15 cellular contexts compared by ENCODE assay signal in genomic region chr10:85611746-85612377, GRCh38.
DNase-seq lines count a peak whose midpoint lies in the region; ATAC-seq lines count a peak whose summit lies in the region.
"Had no signal": no experiment of that assay in that cellular context is flagged by ENCODE, and none has a peak within 500 bp of the region (broad histone marks: within the 10 kb centered on the region; RNA-seq: fewer than 3 reads in every experiment).

No MANE protein-coding gene starts in this region.

- CTCF ChIA-PET in activated naive CD4-positive, alpha-beta T cell treated with anti-CD3 and anti-CD28 coated beads, Interleukin-2, amount 10 ng/mL, durations not matched to agents 7 days and 5 days (lab: Charles Lee), result no interaction called here

- H3K36me3 Mint-ChIP-seq in activated naive CD4-positive, alpha-beta T cell treated with anti-CD3 and anti-CD28 coated beads, Interleukin-2, amount 10 ng/mL, durations not matched to agents 7 days and 5 days, result no peaks in the 10 kb centered on the region
- no peaks in the 10 kb centered on the region for H3K36me3 Mint-ChIP-seq in activated naive CD4-positive, alpha-beta T cell treated with anti-CD3 and anti-CD28 coated beads, Interleukin-2, amount 50 U/mL, for 72 hours
- no peaks in the 10 kb centered on the region for H3K36me3 Mint-ChIP-seq in activated T-helper 2 cell treated with anti-CD3 and anti-CD28 coated beads, Interferon-gamma antibody, Interleukin-2, Interleukin-4, amounts not matched to agents 10 μg/mL and 5 μg/mL and 100 μg/mL, durations not matched to agents 14 hours and 24 hours and 36 hours (ENCODE audit: low read depth)
- H3K36me3 Mint-ChIP-seq in stimulated activated memory B cell treated with anti-CD40 and anti-IgM and Interleukin-4, amounts not matched to agents 10 μg/mL and 1 μg/mL and 100 μg/mL, for 72 hours, result no peaks in the 10 kb centered on the region
- H3K36me3 Mint-ChIP-seq: natural killer cell had no signal

- no peak overlapping the region for H3K4me3 Mint-ChIP-seq in activated naive CD4-positive, alpha-beta T cell treated with anti-CD3 and anti-CD28 coated beads, Interleukin-2, amount 10 ng/mL, durations not matched to agents 7 days and 5 days
- H3K4me3 Mint-ChIP-seq in activated T-helper 2 cell treated with anti-CD3 and anti-CD28 coated beads, Interferon-gamma antibody, Interleukin-2, Interleukin-4, amounts not matched to agents 10 μg/mL and 5 μg/mL and 100 μg/mL, durations not matched to agents 14 hours and 24 hours and 36 hours (ENCODE audit: low read depth), result no peak overlapping the region
- H3K4me3 Mint-ChIP-seq in stimulated activated memory B cell treated with anti-CD40 and anti-IgM and Interleukin-4, amounts not matched to agents 10 μg/mL and 1 μg/mL and 100 μg/mL, for 72 hours, result no peak overlapping the region
- H3K4me3 Mint-ChIP-seq: dendritic cell treated with granulocyte-macrophage colony-stimulating factor and Interleukin-4, amounts not matched to agents 40 ng/mL and 50 ng/mL, for 4 days had no signal

- H3K9me3 Mint-ChIP-seq in activated naive CD4-positive, alpha-beta T cell treated with anti-CD3 and anti-CD28 coated beads, Interleukin-2, amount 10 ng/mL, durations not matched to agents 7 days and 5 days, result peaks cover 5% of the 10 kb centered on the region
- H3K9me3 Mint-ChIP-seq in activated naive CD4-positive, alpha-beta T cell treated with anti-CD3 and anti-CD28 coated beads, Interleukin-2, amount 50 U/mL, for 72 hours, result peaks cover 3 to 5% of the 10 kb centered on the region in 2 donors
- H3K9me3 Mint-ChIP-seq in activated T-helper 2 cell treated with anti-CD3 and anti-CD28 coated beads, Interferon-gamma antibody, Interleukin-2, Interleukin-4, amounts not matched to agents 10 μg/mL and 5 μg/mL and 100 μg/mL, durations not matched to agents 14 hours and 24 hours and 36 hours, result no peaks in the 10 kb centered on the region
- no peaks in the 10 kb centered on the region for H3K9me3 Mint-ChIP-seq in stimulated activated memory B cell treated with anti-CD40 and anti-IgM and Interleukin-4, amounts not matched to agents 10 μg/mL and 1 μg/mL and 100 μg/mL, for 72 hours
- H3K9me3 Mint-ChIP-seq: dendritic cell treated with granulocyte-macrophage colony-stimulating factor and Interleukin-4, amounts not matched to agents 40 ng/mL and 50 ng/mL, for 4 days; natural killer cell had no signal

- H3K27me3 Mint-ChIP-seq in activated naive CD4-positive, alpha-beta T cell treated with anti-CD3 and anti-CD28 coated beads, Interleukin-2, amount 10 ng/mL, durations not matched to agents 7 days and 5 days, result peaks cover 17% of the 10 kb centered on the region
- H3K27me3 Mint-ChIP-seq in activated T-helper 2 cell treated with anti-CD3 and anti-CD28 coated beads, Interferon-gamma antibody, Interleukin-2, Interleukin-4, amounts not matched to agents 10 μg/mL and 5 μg/mL and 100 μg/mL, durations not matched to agents 14 hours and 24 hours and 36 hours (ENCODE audit: low read depth), result peaks cover 22% of the 10 kb centered on the region
- H3K27me3 Mint-ChIP-seq in stimulated activated memory B cell treated with anti-CD40 and anti-IgM and Interleukin-4, amounts not matched to agents 10 μg/mL and 1 μg/mL and 100 μg/mL, for 72 hours, result no peaks in the 10 kb centered on the region
- H3K27me3 Mint-ChIP-seq: dendritic cell treated with granulocyte-macrophage colony-stimulating factor and Interleukin-4, amounts not matched to agents 40 ng/mL and 50 ng/mL, for 4 days had no signal

- DNase-seq in activated naive CD4-positive, alpha-beta T cell treated with anti-CD3 and anti-CD28 coated beads, Interleukin-2, amount 10 ng/mL, durations not matched to agents 7 days and 5 days, result no peak
- DNase-seq in activated naive CD4-positive, alpha-beta T cell treated with anti-CD3 and anti-CD28 coated beads, Interleukin-2, amount 50 U/mL, for 72 hours (ENCODE audit: low spot score in 2 of 2), result no peak
- no peak for DNase-seq in activated T-helper 2 cell treated with anti-CD3 and anti-CD28 coated beads, Interferon-gamma antibody, Interleukin-2, Interleukin-4, amounts not matched to agents 10 μg/mL and 5 μg/mL and 100 μg/mL, durations not matched to agents 14 hours and 24 hours and 36 hours (ENCODE audit: low spot score)
- DNase-seq in stimulated activated CD8-positive, alpha-beta memory T cell treated with anti-CD3 and anti-CD28 coated beads, Interleukin-4, amount 100 ng/mL, for 48 hours, result no peak
- no peak for DNase-seq in T-helper 9 cell
- no peak for DNase-seq in NCI-H2107 (lab: John Stamatoyannopoulos, UW)
- DNase-seq: Calu3, natural killer cell, NCI-H1694, NCI-H446 treated with DMSO at 0.1 percent for 48 hours, Right ventricle myocardium superior had no signal

- peak overlapping the region; percentile 82 for H3K27ac Mint-ChIP-seq in activated naive CD4-positive, alpha-beta T cell treated with anti-CD3 and anti-CD28 coated beads, Interleukin-2, amount 10 ng/mL, durations not matched to agents 7 days and 5 days
- peak overlapping the region in 1 of 2 donors; percentile 74 for H3K27ac Mint-ChIP-seq in activated naive CD4-positive, alpha-beta T cell treated with anti-CD3 and anti-CD28 coated beads, Interleukin-2, amount 50 U/mL, for 72 hours
- H3K27ac Mint-ChIP-seq in activated T-helper 2 cell treated with anti-CD3 and anti-CD28 coated beads, Interferon-gamma antibody, Interleukin-2, Interleukin-4, amounts not matched to agents 10 μg/mL and 5 μg/mL and 100 μg/mL, durations not matched to agents 14 hours and 24 hours and 36 hours, result peak overlapping the region; percentile 64
- no peak overlapping the region for H3K27ac Mint-ChIP-seq in stimulated activated memory B cell treated with anti-CD40 and anti-IgM and Interleukin-4, amounts not matched to agents 10 μg/mL and 1 μg/mL and 100 μg/mL, for 72 hours
- H3K27ac Mint-ChIP-seq: dendritic cell treated with granulocyte-macrophage colony-stimulating factor and Interleukin-4, amounts not matched to agents 40 ng/mL and 50 ng/mL, for 4 days had no signal

- H3K4me1 Mint-ChIP-seq in activated naive CD4-positive, alpha-beta T cell treated with anti-CD3 and anti-CD28 coated beads, Interleukin-2, amount 10 ng/mL, durations not matched to agents 7 days and 5 days, result peaks cover 39% of the 10 kb centered on the region
- H3K4me1 Mint-ChIP-seq in activated T-helper 2 cell treated with anti-CD3 and anti-CD28 coated beads, Interferon-gamma antibody, Interleukin-2, Interleukin-4, amounts not matched to agents 10 μg/mL and 5 μg/mL and 100 μg/mL, durations not matched to agents 14 hours and 24 hours and 36 hours (ENCODE audit: low read depth), result peaks cover 38% of the 10 kb centered on the region
- peaks cover 15% of the 10 kb centered on the region for H3K4me1 Mint-ChIP-seq in stimulated activated memory B cell treated with anti-CD40 and anti-IgM and Interleukin-4, amounts not matched to agents 10 μg/mL and 1 μg/mL and 100 μg/mL, for 72 hours

- intact Hi-C loops in activated T-helper 2 cell treated with anti-CD3 and anti-CD28 coated beads, Interferon-gamma antibody, Interleukin-2, Interleukin-4, amounts not matched to agents 10 μg/mL and 5 μg/mL and 100 μg/mL, durations not matched to agents 14 hours and 24 hours and 36 hours (cut with micrococcal nuclease), result loop anchor here (10.0 kb wide), 1 partner anchor 1927 kb away; no protein-coding TSS in a partner anchor

- no peak for ATAC-seq in activated naive CD4-positive, alpha-beta T cell treated with anti-CD3 and anti-CD28 coated beads, Interleukin-2, amount 50 U/mL, for 72 hours
- ATAC-seq in HG02885 (IDR thresholded peaks at IDR 0.05; ENCODE audit: poor library complexity, unreplicated experiment), result peak; percentile 7
- peak; percentile 13 for ATAC-seq in stimulated activated memory B cell treated with anti-CD40 and anti-IgM and Interleukin-4, amounts not matched to agents 10 μg/mL and 1 μg/mL and 100 μg/mL, for 72 hours
- ATAC-seq: esophagus mucosa had no signal

Comparison
In these comparisons a context has a peak if more than half of its experiments do, and no peak if none do; other contexts are left out.
1. ATAC-seq: peak in HG02885 (single experiment) and stimulated activated memory B cell treated with anti-CD40 and anti-IgM and Interleukin-4, amounts not matched to agents 10 μg/mL and 1 μg/mL and 100 μg/mL, for 72 hours (single experiment); none in activated naive CD4-positive, alpha-beta T cell treated with anti-CD3 and anti-CD28 coated beads, Interleukin-2, amount 50 U/mL, for 72 hours (0 of 2).